In genomic region chr7:8176370-8177081, GRCh38 we compare ENCODE assay signal across 8 cellular contexts.
DNase-seq lines count a peak whose midpoint lies in the region; ATAC-seq lines count a peak whose summit lies in the region.

No MANE protein-coding gene starts in this region.

- H3K36me3 Mint-ChIP-seq in memory B cell: peaks cover 2% of the 10 kb centered on the region

- peaks cover 2% of the 10 kb centered on the region for H3K9me3 Mint-ChIP-seq in memory B cell

- peak overlapping the region; percentile 96 for H3K27ac Mint-ChIP-seq in memory B cell

- ATAC-seq in GM18520 (IDR thresholded peaks at IDR 0.05; ENCODE audit: unreplicated experiment): peak; percentile 62
- peak; percentile 80 for ATAC-seq in HG02610 (IDR thresholded peaks at IDR 0.05; ENCODE audit: unreplicated experiment)
- ATAC-seq in memory B cell (ENCODE audit: low read depth): peak; percentile 79

- DNase-seq in NCI-H128 (lab: John Stamatoyannopoulos, UW; ENCODE audit: unreplicated experiment) (peak; percentile 49), activated T-cell treated with anti-CD3 and anti-CD28 coated beads for 24 hours (ENCODE audit: low read depth) (peak; percentile 42), memory B cell (ENCODE audit: low spot score in 2 of 2) (peak; percentile 25 to 46), COLO829 (ENCODE audit: low spot score) (no peak), HuH-7.5 (ENCODE audit: low spot score) (no peak), SK-N-DZ (ENCODE audit: low spot score) (no peak)

- H3K4me1 Mint-ChIP-seq in memory B cell: peaks cover 36% of the 10 kb centered on the region

- H3K4me3 Mint-ChIP-seq in memory B cell: peak overlapping the region; percentile 74

- H3K27me3 Mint-ChIP-seq in memory B cell: no peaks in the 10 kb centered on the region

Comparison
In these comparisons a context has a peak if more than half of its experiments do, and no peak if none do; other contexts are left out.
1. DNase-seq: peak in NCI-H128 (single experiment), activated T-cell treated with anti-CD3 and anti-CD28 coated beads for 24 hours (single experiment) and memory B cell (2 of 2); none in COLO829 (single experiment), HuH-7.5 (single experiment) and SK-N-DZ (single experiment).
2. Peak in every context shown above with its lines, with median percentiles within 50 percentile points of each other: ATAC-seq.